In genomic region chr9:105284463-105284862, GRCh38 we compare ENCODE assay signal across 40 cellular contexts.
"Had no signal": no experiment of that assay in that cellular context is flagged by ENCODE, and none has a peak within 500 bp of the region (broad histone marks: within the 10 kb centered on the region; RNA-seq: fewer than 3 reads in every experiment).

No MANE protein-coding gene starts in this region.

- H3K27ac Mint-ChIP-seq: activated naive CD4-positive, alpha-beta T cell treated with anti-CD3 and anti-CD28 coated beads for 36 hours; activated naive CD4-positive, alpha-beta T cell treated with anti-CD3 and anti-CD28 coated beads, Interleukin-2, amount 10 ng/mL, durations not matched to agents 7 days and 5 days; activated naive CD4-positive, alpha-beta T cell treated with anti-CD3 and anti-CD28 coated beads, Interleukin-2, amount 50 U/mL, for 24 hours; activated naive CD4-positive, alpha-beta T cell treated with anti-CD3 and anti-CD28 coated beads, Interleukin-2, amount 50 U/mL, for 72 hours; activated naive CD8-positive, alpha-beta T cell; activated naive CD8-positive, alpha-beta T cell treated with anti-CD3 and anti-CD28 coated beads for 36 hours; activated naive CD8-positive, alpha-beta T cell treated with anti-CD3 and anti-CD28 coated beads, Interleukin-2, amount 10 ng/mL, durations not matched to agents 7 days and 5 days; activated naive CD8-positive, alpha-beta T cell treated with anti-CD3 and anti-CD28 coated beads, Interleukin-2, amount 50 U/mL, for 24 hours; activated T-cell treated with anti-CD3 and anti-CD28 coated beads, Interleukin-2, amount 50 U/mL, for 24 hours; activated T-cell treated with anti-CD3 and anti-CD28 coated beads, Interleukin-2, amount 50 U/mL, for 72 hours; activated T-helper 1 cell treated with anti-CD3 and anti-CD28 coated beads, Interleukin-12 subunit alpha, Interleukin-12 subunit beta, Interleukin-2, Interleukin-4 antibody, amounts not matched to agents 30 ng/mL and 10 ng/mL and 1 ng/mL, durations not matched to agents 14 hours and 24 hours and 36 hours; activated T-helper 17 cell treated with anti-CD3 and anti-CD28 coated beads, Interleukin-2, amount 50 U/mL, for 72 hours; activated T-helper 2 cell treated with anti-CD3 and anti-CD28 coated beads, Interferon-gamma antibody, Interleukin-2, Interleukin-4, amounts not matched to agents 10 μg/mL and 5 μg/mL and 100 μg/mL, durations not matched to agents 14 hours and 24 hours and 36 hours; brain had no signal

- H3K9me3 Mint-ChIP-seq: activated naive CD4-positive, alpha-beta T cell treated with anti-CD3 and anti-CD28 coated beads for 36 hours; activated naive CD4-positive, alpha-beta T cell treated with anti-CD3 and anti-CD28 coated beads, Interleukin-2, amount 10 ng/mL, durations not matched to agents 7 days and 5 days; activated naive CD4-positive, alpha-beta T cell treated with anti-CD3 and anti-CD28 coated beads, Interleukin-2, amount 50 U/mL, for 24 hours; activated naive CD8-positive, alpha-beta T cell treated with anti-CD3 and anti-CD28 coated beads for 36 hours; activated naive CD8-positive, alpha-beta T cell treated with anti-CD3 and anti-CD28 coated beads, Interleukin-2, amount 50 U/mL, for 24 hours; activated T-cell treated with anti-CD3 and anti-CD28 coated beads, Interleukin-2, amount 50 U/mL, for 24 hours; activated T-cell treated with anti-CD3 and anti-CD28 coated beads, Interleukin-2, amount 50 U/mL, for 4 hours; activated T-cell treated with anti-CD3 and anti-CD28 coated beads, Interleukin-2, amount 50 U/mL, for 72 hours; activated T-helper 1 cell treated with anti-CD3 and anti-CD28 coated beads, Interleukin-12 subunit alpha, Interleukin-12 subunit beta, Interleukin-2, Interleukin-4 antibody, amounts not matched to agents 30 ng/mL and 10 ng/mL and 1 ng/mL, durations not matched to agents 14 hours and 24 hours and 36 hours; activated T-helper 17 cell treated with anti-CD3 and anti-CD28 coated beads, Interleukin-2, amount 50 U/mL, for 72 hours; activated T-helper 2 cell treated with anti-CD3 and anti-CD28 coated beads, Interferon-gamma antibody, Interleukin-2, Interleukin-4, amounts not matched to agents 10 μg/mL and 5 μg/mL and 100 μg/mL, durations not matched to agents 14 hours and 24 hours and 36 hours; central memory CD8-positive, alpha-beta T cell had no signal

- H3K4me3 ChIP-seq: adrenal gland, ascending aorta, body of pancreas, breast epithelium, cardiac muscle cell had no signal

- H3K36me3 Mint-ChIP-seq: activated naive CD4-positive, alpha-beta T cell treated with anti-CD3 and anti-CD28 coated beads, Interleukin-2, amount 10 ng/mL, durations not matched to agents 7 days and 5 days; activated naive CD4-positive, alpha-beta T cell treated with anti-CD3 and anti-CD28 coated beads, Interleukin-2, amount 50 U/mL, for 72 hours; activated naive CD8-positive, alpha-beta T cell treated with anti-CD3 and anti-CD28 coated beads for 36 hours; brain had no signal

- H3K4me1 ChIP-seq: ascending aorta, breast epithelium had no signal

- H3K27me3 ChIP-seq: adrenal gland, ascending aorta, body of pancreas, brain microvascular endothelial cell, breast epithelium, cardiac muscle cell had no signal

- H3K27me3 Mint-ChIP-seq: activated naive CD4-positive, alpha-beta T cell treated with anti-CD3 and anti-CD28 coated beads, Interleukin-2, amount 10 ng/mL, durations not matched to agents 7 days and 5 days; activated naive CD4-positive, alpha-beta T cell treated with anti-CD3 and anti-CD28 coated beads, Interleukin-2, amount 50 U/mL, for 24 hours; activated naive CD8-positive, alpha-beta T cell; activated naive CD8-positive, alpha-beta T cell treated with anti-CD3 and anti-CD28 coated beads for 36 hours; activated naive CD8-positive, alpha-beta T cell treated with anti-CD3 and anti-CD28 coated beads, Interleukin-2, amount 10 ng/mL, durations not matched to agents 7 days and 5 days; activated naive CD8-positive, alpha-beta T cell treated with anti-CD3 and anti-CD28 coated beads, Interleukin-2, amount 50 U/mL, for 24 hours; activated T-cell treated with anti-CD3 and anti-CD28 coated beads, Interleukin-2, amount 50 U/mL, for 24 hours; activated T-helper 17 cell treated with anti-CD3 and anti-CD28 coated beads, Interleukin-2, amount 50 U/mL, for 72 hours; central memory CD8-positive, alpha-beta T cell had no signal

- H3K27ac ChIP-seq: adrenal gland, ascending aorta, body of pancreas, brain microvascular endothelial cell, breast epithelium, cardiac muscle cell had no signal

- H3K9me3 ChIP-seq: adrenal gland, ascending aorta, body of pancreas, breast epithelium had no signal

- FAIRE-seq: astrocyte, bronchial epithelial cell had no signal

- H3K4me3 Mint-ChIP-seq: activated naive CD4-positive, alpha-beta T cell treated with anti-CD3 and anti-CD28 coated beads for 36 hours; activated naive CD4-positive, alpha-beta T cell treated with anti-CD3 and anti-CD28 coated beads, Interleukin-2, amount 10 ng/mL, durations not matched to agents 7 days and 5 days; activated naive CD4-positive, alpha-beta T cell treated with anti-CD3 and anti-CD28 coated beads, Interleukin-2, amount 50 U/mL, for 24 hours; activated naive CD8-positive, alpha-beta T cell; activated naive CD8-positive, alpha-beta T cell treated with anti-CD3 and anti-CD28 coated beads for 36 hours; activated naive CD8-positive, alpha-beta T cell treated with anti-CD3 and anti-CD28 coated beads, Interleukin-2, amount 10 ng/mL, durations not matched to agents 7 days and 5 days; activated naive CD8-positive, alpha-beta T cell treated with anti-CD3 and anti-CD28 coated beads, Interleukin-2, amount 50 U/mL, for 24 hours; activated T-cell treated with anti-CD3 and anti-CD28 coated beads, Interleukin-2, amount 50 U/mL, for 24 hours; activated T-cell treated with anti-CD3 and anti-CD28 coated beads, Interleukin-2, amount 50 U/mL, for 4 hours; activated T-cell treated with anti-CD3 and anti-CD28 coated beads, Interleukin-2, amount 50 U/mL, for 72 hours; activated T-helper 1 cell treated with anti-CD3 and anti-CD28 coated beads, Interleukin-12 subunit alpha, Interleukin-12 subunit beta, Interleukin-2, Interleukin-4 antibody, amounts not matched to agents 30 ng/mL and 10 ng/mL and 1 ng/mL, durations not matched to agents 14 hours and 24 hours and 36 hours; activated T-helper 17 cell treated with anti-CD3 and anti-CD28 coated beads, Interleukin-2, amount 50 U/mL, for 72 hours; brain; central memory CD8-positive, alpha-beta T cell had no signal

- DNase-seq: activated effector memory CD4-positive, alpha-beta T cell treated with anti-CD3 and anti-CD28 coated beads, Interleukin-2, amount 50 U/mL, for 16 hours; activated effector memory CD4-positive, alpha-beta T cell treated with Interleukin-2 at 50 U/mL for 16 hours; activated gamma-delta T cell; activated gamma-delta T cell treated with Interleukin-2 at 50 U/mL for 16 hours; activated naive CD4-positive, alpha-beta T cell; activated naive CD4-positive, alpha-beta T cell treated with anti-CD3 and anti-CD28 coated beads for 36 hours; activated naive CD4-positive, alpha-beta T cell treated with anti-CD3 and anti-CD28 coated beads, Interleukin-2, amount 10 ng/mL, durations not matched to agents 7 days and 5 days; activated naive CD4-positive, alpha-beta T cell treated with anti-CD3 and anti-CD28 coated beads, Interleukin-2, amount 50 U/mL, for 16 hours; activated naive CD4-positive, alpha-beta T cell treated with Interleukin-2 at 50 U/mL for 16 hours; activated naive CD8-positive, alpha-beta T cell treated with anti-CD3 and anti-CD28 coated beads for 36 hours; activated naive CD8-positive, alpha-beta T cell treated with anti-CD3 and anti-CD28 coated beads, Interleukin-2, amount 10 ng/mL, durations not matched to agents 7 days and 5 days; activated naive CD8-positive, alpha-beta T cell treated with anti-CD3 and anti-CD28 coated beads, Interleukin-2, amount 50 U/mL, for 24 hours; activated T-cell treated with anti-CD3 and anti-CD28 coated beads, Interleukin-2, amount 50 U/mL, for 1 hour; activated T-cell treated with anti-CD3 and anti-CD28 coated beads, Interleukin-2, amount 50 U/mL, for 24 hours; activated T-cell treated with anti-CD3 and anti-CD28 coated beads, Interleukin-2, amount 50 U/mL, for 4 hours; activated T-cell treated with anti-CD3 and anti-CD28 coated beads, Interleukin-2, amount 50 U/mL, for 48 hours; activated T-cell treated with anti-CD3 and anti-CD28 coated beads, Interleukin-2, amount 50 U/mL, for 72 hours; adrenal gland; amniotic stem cell; amygdala; anterior cingulate cortex; aorta; body of pancreas; brain microvascular endothelial cell; caudate nucleus; central memory CD4-positive, alpha-beta T cell; cerebellar nuclear complex had no signal

- H3K4me1 Mint-ChIP-seq: activated naive CD4-positive, alpha-beta T cell treated with anti-CD3 and anti-CD28 coated beads, Interleukin-2, amount 10 ng/mL, durations not matched to agents 7 days and 5 days; activated naive CD8-positive, alpha-beta T cell treated with anti-CD3 and anti-CD28 coated beads, Interleukin-2, amount 50 U/mL, for 24 hours; brain had no signal

- ATAC-seq: activated naive CD8-positive, alpha-beta T cell treated with anti-CD3 and anti-CD28 coated beads, Interleukin-2, amount 50 U/mL, for 24 hours; activated T-cell treated with anti-CD3 and anti-CD28 coated beads, Interleukin-2, amount 50 U/mL, for 4 hours; activated T-helper 17 cell treated with anti-CD3 and anti-CD28 coated beads, Interleukin-2, amount 50 U/mL, for 72 hours; body of pancreas had no signal

- H3K36me3 ChIP-seq: adrenal gland, ascending aorta, brain microvascular endothelial cell, breast epithelium, cardiac muscle cell had no signal
